In the genomic region with DNA sequence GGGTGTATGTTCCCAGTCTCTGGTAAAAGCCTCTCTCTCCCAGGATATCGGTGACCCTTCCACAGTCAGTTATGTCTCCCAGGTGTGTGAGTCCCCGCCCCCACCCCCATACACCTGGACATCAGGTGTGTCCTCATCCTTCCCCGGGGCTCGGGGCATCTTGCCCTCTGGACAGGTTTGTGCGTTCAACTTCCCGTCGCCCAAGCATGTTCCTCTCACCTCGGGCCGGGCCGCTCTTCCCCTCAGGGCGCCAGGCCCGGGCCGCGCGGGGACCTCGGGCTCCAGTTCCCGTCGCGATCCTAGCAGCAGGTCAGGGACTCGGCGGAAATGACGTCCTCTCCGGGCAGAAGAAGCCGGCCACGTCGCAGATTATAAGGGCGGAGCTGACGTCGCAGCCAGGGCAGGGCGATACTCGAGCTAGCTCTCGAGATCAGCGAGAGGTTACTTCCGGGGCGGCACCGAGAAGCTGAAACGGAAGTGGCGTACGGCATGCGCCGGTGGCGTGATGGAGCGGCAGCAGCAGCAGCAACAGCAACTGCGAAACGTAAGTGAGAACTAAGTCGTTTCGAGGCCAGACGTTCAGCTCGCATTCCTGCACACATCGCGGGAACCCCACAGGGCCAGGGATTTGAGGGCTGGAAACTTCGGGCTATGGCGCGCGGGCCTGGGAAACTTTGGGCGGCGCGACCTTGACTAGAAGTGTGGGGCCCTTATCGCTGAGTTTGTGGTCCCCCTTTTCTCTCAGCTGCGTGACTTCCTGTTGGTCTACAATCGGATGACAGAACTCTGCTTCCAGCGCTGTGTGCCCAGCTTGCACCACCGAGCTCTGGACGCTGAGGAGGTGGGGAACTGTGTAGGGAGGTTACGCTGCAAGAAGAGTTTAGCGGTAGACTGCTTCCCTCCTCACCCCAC, we compare ENCODE assay signal across 1 cellular context.
TF ChIP-seq lines count a peak whose summit lies in the region.

A gene with protein sequence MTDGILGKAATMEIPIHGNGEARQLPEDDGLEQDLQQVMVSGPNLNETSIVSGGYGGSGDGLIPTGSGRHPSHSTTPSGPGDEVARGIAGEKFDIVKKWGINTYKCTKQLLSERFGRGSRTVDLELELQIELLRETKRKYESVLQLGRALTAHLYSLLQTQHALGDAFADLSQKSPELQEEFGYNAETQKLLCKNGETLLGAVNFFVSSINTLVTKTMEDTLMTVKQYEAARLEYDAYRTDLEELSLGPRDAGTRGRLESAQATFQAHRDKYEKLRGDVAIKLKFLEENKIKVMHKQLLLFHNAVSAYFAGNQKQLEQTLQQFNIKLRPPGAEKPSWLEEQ (minus strand): TSS at position 320 of the 912 bp plus-strand sequence. CDS start 910 bp downstream, outside the sequence.
A gene with protein sequence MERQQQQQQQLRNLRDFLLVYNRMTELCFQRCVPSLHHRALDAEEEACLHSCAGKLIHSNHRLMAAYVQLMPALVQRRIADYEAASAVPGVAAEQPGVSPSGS (plus strand): TSS at position 490 of the 912 bp plus-strand sequence. CDS start 16 bp downstream, at position 506.

TF ChIP-seq in HepG2, 621 proteins besides CTCF, POLR2A, EP300 and RAD21 (continued from another document and continues in another):
- TF ChIP-seq, protein P1, sequence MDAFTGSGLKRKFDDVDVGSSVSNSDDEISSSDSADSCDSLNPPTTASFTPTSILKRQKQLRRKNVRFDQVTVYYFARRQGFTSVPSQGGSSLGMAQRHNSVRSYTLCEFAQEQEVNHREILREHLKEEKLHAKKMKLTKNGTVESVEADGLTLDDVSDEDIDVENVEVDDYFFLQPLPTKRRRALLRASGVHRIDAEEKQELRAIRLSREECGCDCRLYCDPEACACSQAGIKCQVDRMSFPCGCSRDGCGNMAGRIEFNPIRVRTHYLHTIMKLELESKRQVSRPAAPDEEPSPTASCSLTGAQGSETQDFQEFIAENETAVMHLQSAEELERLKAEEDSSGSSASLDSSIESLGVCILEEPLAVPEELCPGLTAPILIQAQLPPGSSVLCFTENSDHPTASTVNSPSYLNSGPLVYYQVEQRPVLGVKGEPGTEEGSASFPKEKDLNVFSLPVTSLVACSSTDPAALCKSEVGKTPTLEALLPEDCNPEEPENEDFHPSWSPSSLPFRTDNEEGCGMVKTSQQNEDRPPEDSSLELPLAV (CRISPR knock-in tag; conservative IDR thresholded peaks at IDR 0.05; ENCODE audit: low read depth): no peak
- TF ChIP-seq, protein P2, sequence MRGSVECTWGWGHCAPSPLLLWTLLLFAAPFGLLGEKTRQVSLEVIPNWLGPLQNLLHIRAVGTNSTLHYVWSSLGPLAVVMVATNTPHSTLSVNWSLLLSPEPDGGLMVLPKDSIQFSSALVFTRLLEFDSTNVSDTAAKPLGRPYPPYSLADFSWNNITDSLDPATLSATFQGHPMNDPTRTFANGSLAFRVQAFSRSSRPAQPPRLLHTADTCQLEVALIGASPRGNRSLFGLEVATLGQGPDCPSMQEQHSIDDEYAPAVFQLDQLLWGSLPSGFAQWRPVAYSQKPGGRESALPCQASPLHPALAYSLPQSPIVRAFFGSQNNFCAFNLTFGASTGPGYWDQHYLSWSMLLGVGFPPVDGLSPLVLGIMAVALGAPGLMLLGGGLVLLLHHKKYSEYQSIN (CRISPR knock-in tag; IDR thresholded peaks at IDR 0.05; ENCODE audit: borderline replicate concordance): no peak
- TF ChIP-seq HOXA7 (CRISPR knock-in tag; IDR thresholded peaks at IDR 0.05) (no peak), HNRNPL (IDR thresholded peaks at IDR 0.05; ENCODE audit: low read depth, low read length) (0 out of 2 replicates have a peak, but pooled peaks have one; percentile 19), ZBTB1 (CRISPR knock-in tag; IDR thresholded peaks at IDR 0.05; ENCODE audit: borderline replicate concordance) (no peak), ZNF577 (CRISPR knock-in tag; IDR thresholded peaks at IDR 0.05; ENCODE audit: borderline replicate concordance, low read depth) (no peak), ZNF235 (CRISPR knock-in tag; IDR thresholded peaks at IDR 0.05; ENCODE audit: borderline replicate concordance) (no peak), PAWR (CRISPR knock-in tag; IDR thresholded peaks at IDR 0.05; ENCODE audit: borderline replicate concordance) (no peak), ZNF367 (CRISPR knock-in tag; IDR thresholded peaks at IDR 0.05; ENCODE audit: borderline replicate concordance) (no peak), ZNF260 (CRISPR knock-in tag; IDR thresholded peaks at IDR 0.05; ENCODE audit: borderline replicate concordance, low read depth) (no peak), TOPORS (CRISPR knock-in tag; IDR thresholded peaks at IDR 0.05) (no peak), MIXL1 (CRISPR knock-in tag; IDR thresholded peaks at IDR 0.05) (peak; percentile 39; the same call in 1 of the 2 replicates), KLF15 (CRISPR knock-in tag; IDR thresholded peaks at IDR 0.05; ENCODE audit: borderline replicate concordance) (no peak), ZNF773 (CRISPR knock-in tag; IDR thresholded peaks at IDR 0.05; ENCODE audit: borderline replicate concordance) (0 out of 2 replicates have a peak, but pooled peaks have one; percentile 4), PTBP1 (IDR thresholded peaks at IDR 0.05; ENCODE audit: low read depth, low read length, poor library complexity, severe bottlenecking) (no peak), MATR3 (CRISPR knock-in tag; IDR thresholded peaks at IDR 0.05) (no peak), YY1 (IDR thresholded peaks at IDR 0.05; ENCODE audit: insufficient read depth, insufficient replicate concordance, low read depth, low read length) (peak; percentile 64), DPF2 (CRISPR knock-in tag; IDR thresholded peaks at IDR 0.05; ENCODE audit: borderline replicate concordance, low read depth) (no peak), ZNF501 (CRISPR knock-in tag; IDR thresholded peaks at IDR 0.05) (peak; percentile 92), U2AF2 (IDR thresholded peaks at IDR 0.05; ENCODE audit: low read depth, low read length) (no peak), HMG20A (CRISPR knock-in tag; IDR thresholded peaks at IDR 0.05; ENCODE audit: borderline replicate concordance) (no peak), THAP11 (CRISPR knock-in tag; IDR thresholded peaks at IDR 0.05) (peak; percentile 93)
- TF ChIP-seq, protein P3, sequence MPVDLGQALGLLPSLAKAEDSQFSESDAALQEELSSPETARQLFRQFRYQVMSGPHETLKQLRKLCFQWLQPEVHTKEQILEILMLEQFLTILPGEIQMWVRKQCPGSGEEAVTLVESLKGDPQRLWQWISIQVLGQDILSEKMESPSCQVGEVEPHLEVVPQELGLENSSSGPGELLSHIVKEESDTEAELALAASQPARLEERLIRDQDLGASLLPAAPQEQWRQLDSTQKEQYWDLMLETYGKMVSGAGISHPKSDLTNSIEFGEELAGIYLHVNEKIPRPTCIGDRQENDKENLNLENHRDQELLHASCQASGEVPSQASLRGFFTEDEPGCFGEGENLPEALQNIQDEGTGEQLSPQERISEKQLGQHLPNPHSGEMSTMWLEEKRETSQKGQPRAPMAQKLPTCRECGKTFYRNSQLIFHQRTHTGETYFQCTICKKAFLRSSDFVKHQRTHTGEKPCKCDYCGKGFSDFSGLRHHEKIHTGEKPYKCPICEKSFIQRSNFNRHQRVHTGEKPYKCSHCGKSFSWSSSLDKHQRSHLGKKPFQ (CRISPR knock-in tag; IDR thresholded peaks at IDR 0.05; ENCODE audit: insufficient replicate concordance): no peak
- TF ChIP-seq, protein P4, sequence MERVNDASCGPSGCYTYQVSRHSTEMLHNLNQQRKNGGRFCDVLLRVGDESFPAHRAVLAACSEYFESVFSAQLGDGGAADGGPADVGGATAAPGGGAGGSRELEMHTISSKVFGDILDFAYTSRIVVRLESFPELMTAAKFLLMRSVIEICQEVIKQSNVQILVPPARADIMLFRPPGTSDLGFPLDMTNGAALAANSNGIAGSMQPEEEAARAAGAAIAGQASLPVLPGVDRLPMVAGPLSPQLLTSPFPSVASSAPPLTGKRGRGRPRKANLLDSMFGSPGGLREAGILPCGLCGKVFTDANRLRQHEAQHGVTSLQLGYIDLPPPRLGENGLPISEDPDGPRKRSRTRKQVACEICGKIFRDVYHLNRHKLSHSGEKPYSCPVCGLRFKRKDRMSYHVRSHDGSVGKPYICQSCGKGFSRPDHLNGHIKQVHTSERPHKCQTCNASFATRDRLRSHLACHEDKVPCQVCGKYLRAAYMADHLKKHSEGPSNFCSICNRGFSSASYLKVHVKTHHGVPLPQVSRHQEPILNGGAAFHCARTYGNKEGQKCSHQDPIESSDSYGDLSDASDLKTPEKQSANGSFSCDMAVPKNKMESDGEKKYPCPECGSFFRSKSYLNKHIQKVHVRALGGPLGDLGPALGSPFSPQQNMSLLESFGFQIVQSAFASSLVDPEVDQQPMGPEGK (CRISPR knock-in tag; IDR thresholded peaks at IDR 0.05): no peak
- TF ChIP-seq, protein P5, sequence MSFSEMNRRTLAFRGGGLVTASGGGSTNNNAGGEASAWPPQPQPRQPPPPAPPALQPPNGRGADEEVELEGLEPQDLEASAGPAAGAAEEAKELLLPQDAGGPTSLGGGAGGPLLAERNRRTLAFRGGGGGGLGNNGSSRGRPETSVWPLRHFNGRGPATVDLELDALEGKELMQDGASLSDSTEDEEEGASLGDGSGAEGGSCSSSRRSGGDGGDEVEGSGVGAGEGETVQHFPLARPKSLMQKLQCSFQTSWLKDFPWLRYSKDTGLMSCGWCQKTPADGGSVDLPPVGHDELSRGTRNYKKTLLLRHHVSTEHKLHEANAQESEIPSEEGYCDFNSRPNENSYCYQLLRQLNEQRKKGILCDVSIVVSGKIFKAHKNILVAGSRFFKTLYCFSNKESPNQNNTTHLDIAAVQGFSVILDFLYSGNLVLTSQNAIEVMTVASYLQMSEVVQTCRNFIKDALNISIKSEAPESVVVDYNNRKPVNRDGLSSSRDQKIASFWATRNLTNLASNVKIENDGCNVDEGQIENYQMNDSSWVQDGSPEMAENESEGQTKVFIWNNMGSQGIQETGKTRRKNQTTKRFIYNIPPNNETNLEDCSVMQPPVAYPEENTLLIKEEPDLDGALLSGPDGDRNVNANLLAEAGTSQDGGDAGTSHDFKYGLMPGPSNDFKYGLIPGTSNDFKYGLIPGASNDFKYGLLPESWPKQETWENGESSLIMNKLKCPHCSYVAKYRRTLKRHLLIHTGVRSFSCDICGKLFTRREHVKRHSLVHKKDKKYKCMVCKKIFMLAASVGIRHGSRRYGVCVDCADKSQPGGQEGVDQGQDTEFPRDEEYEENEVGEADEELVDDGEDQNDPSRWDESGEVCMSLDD (CRISPR knock-in tag; IDR thresholded peaks at IDR 0.05; ENCODE audit: borderline replicate concordance): peak; percentile 85; the same call in 1 of the 2 replicates
- TF ChIP-seq, protein P6, sequence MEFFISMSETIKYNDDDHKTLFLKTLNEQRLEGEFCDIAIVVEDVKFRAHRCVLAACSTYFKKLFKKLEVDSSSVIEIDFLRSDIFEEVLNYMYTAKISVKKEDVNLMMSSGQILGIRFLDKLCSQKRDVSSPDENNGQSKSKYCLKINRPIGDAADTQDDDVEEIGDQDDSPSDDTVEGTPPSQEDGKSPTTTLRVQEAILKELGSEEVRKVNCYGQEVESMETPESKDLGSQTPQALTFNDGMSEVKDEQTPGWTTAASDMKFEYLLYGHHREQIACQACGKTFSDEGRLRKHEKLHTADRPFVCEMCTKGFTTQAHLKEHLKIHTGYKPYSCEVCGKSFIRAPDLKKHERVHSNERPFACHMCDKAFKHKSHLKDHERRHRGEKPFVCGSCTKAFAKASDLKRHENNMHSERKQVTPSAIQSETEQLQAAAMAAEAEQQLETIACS (CRISPR knock-in tag; IDR thresholded peaks at IDR 0.05): no peak
- TF ChIP-seq, protein P7, sequence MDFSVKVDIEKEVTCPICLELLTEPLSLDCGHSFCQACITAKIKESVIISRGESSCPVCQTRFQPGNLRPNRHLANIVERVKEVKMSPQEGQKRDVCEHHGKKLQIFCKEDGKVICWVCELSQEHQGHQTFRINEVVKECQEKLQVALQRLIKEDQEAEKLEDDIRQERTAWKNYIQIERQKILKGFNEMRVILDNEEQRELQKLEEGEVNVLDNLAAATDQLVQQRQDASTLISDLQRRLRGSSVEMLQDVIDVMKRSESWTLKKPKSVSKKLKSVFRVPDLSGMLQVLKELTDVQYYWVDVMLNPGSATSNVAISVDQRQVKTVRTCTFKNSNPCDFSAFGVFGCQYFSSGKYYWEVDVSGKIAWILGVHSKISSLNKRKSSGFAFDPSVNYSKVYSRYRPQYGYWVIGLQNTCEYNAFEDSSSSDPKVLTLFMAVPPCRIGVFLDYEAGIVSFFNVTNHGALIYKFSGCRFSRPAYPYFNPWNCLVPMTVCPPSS (IDR thresholded peaks at IDR 0.05): no peak
- TF ChIP-seq, protein P8, sequence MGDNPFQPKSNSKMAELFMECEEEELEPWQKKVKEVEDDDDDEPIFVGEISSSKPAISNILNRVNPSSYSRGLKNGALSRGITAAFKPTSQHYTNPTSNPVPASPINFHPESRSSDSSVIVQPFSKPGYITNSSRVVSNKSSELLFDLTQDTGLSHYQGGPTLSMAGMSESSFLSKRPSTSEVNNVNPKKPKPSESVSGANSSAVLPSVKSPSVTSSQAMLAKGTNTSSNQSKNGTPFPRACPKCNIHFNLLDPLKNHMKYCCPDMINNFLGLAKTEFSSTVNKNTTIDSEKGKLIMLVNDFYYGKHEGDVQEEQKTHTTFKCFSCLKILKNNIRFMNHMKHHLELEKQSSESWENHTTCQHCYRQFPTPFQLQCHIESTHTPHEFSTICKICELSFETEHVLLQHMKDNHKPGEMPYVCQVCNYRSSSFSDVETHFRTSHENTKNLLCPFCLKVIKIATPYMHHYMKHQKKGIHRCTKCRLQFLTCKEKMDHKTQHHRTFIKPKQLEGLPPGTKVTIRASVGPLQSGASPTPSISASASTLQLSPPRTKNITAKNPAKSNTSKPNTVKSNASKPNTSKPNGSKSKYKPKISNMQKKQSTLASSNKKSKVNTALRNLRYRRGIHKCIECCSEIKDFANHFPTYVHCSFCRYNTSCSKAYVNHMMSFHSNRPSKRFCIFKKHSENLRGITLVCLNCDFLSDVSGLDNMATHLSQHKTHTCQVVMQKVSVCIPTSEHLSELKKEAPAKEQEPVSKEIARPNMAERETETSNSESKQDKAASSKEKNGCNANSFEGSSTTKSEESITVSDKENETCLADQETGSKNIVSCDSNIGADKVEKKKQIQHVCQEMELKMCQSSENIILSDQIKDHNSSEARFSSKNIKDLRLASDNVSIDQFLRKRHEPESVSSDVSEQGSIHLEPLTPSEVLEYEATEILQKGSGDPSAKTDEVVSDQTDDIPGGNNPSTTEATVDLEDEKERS (CRISPR knock-in tag; IDR thresholded peaks at IDR 0.05): 0 out of 2 replicates have a peak, but pooled peaks have one; percentile 54
- TF ChIP-seq, protein P9, sequence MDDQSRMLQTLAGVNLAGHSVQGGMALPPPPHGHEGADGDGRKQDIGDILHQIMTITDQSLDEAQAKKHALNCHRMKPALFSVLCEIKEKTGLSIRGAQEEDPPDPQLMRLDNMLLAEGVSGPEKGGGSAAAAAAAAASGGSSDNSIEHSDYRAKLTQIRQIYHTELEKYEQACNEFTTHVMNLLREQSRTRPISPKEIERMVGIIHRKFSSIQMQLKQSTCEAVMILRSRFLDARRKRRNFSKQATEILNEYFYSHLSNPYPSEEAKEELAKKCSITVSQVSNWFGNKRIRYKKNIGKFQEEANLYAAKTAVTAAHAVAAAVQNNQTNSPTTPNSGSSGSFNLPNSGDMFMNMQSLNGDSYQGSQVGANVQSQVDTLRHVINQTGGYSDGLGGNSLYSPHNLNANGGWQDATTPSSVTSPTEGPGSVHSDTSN (CRISPR knock-in tag; IDR thresholded peaks at IDR 0.05; ENCODE audit: borderline replicate concordance): no peak
